Comparison of ENCODE assay signal across 15 cellular contexts in the genomic region with DNA sequence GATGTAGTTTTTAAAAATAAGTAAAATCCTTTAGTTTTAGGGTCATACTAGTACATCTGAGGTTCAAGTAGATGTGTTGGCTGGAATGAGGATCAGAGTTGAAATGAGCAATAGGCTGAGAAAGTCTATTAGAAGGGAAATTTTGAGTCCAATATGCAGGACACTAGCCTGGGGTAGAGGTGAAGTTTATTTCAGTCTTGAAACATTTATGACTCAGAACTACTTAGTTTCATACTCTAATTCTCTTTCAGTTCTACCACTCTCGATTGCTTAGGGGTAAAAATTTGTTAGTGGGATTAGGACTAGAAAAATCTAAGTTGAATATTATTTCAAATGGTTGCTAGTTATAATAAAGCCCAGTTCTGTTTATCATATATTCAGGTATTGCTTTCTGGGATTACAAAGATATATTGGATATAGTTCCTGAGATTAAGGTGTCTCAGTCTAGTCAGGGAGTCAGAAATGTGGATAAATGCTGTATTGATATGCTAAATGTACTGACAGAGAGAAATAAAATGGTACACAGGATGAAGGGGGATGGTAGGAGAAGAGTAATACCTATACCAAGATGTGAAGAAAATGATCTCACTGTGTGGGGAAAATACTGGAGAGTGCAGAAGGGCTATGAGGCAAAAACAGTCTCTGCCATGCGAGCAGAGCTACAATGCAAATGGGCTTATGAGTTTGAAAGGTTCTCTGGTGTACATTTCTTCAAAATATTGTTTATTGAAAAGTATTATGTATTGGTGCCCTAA.
DNase-seq lines count a peak whose midpoint lies in the region; ATAC-seq and TF ChIP-seq lines count a peak whose summit lies in the region.
"Had no signal": no experiment of that assay in that cellular context is flagged by ENCODE, and none has a peak within 500 bp of the region (broad histone marks: within the 10 kb centered on the region; RNA-seq: fewer than 3 reads in every experiment).

No MANE protein-coding gene starts in this region.

- no peak overlapping the region for H3K23ac ChIP-seq in mesenchymal stem cell (ENCODE audit: low read length in 2 of 2)

- H3K36me3 ChIP-seq in mesenchymal stem cell (ENCODE audit: control insufficient read depth in 1 of 2, insufficient read depth in 2 of 2, low read depth in 1 of 2, low read length in 2 of 2): no peaks in the 10 kb centered on the region
- no peaks in the 10 kb centered on the region for H3K36me3 ChIP-seq in naive thymus-derived CD4-positive, alpha-beta T cell (ENCODE audit: control insufficient read depth in 2 of 3, insufficient read depth in 3 of 3, low read length in 3 of 3)

- no peaks in the 10 kb centered on the region for H3K27me3 Mint-ChIP-seq in activated naive CD8-positive, alpha-beta T cell treated with anti-CD3 and anti-CD28 coated beads, Interleukin-2, amount 50 U/mL, for 24 hours
- H3K27me3 Mint-ChIP-seq in naive thymus-derived CD4-positive, alpha-beta T cell: peaks cover 0 to 6% (median 0%) of the 10 kb centered on the region in 5 donors
- no peaks in the 10 kb centered on the region for H3K27me3 Mint-ChIP-seq in HFFc6 (ENCODE audit: insufficient read depth)
- H3K27me3 Mint-ChIP-seq: type B pancreatic cell had no signal

- H2BK15ac ChIP-seq in mesenchymal stem cell (ENCODE audit: low read depth, poor library complexity, severe bottlenecking): no peak overlapping the region

- H3K79me1 ChIP-seq in mesenchymal stem cell (replicated peaks; ENCODE audit: low read length, poor library complexity, severe bottlenecking): no peaks in the 10 kb centered on the region

- H3K18ac ChIP-seq in mesenchymal stem cell (ENCODE audit: low read depth in 1 of 2, low read length in 2 of 2): no peak overlapping the region

- H2AK5ac ChIP-seq in mesenchymal stem cell (ENCODE audit: low read length, severe bottlenecking): no peak overlapping the region

- H4K91ac ChIP-seq in mesenchymal stem cell (ENCODE audit: low read length): no peak overlapping the region

- no peak for TF ChIP-seq CTCF in HFFc6 (IDR thresholded peaks at IDR 0.05)

- no peak overlapping the region for H4K8ac ChIP-seq in mesenchymal stem cell (ENCODE audit: low read length)

- H3K9ac ChIP-seq in mesenchymal stem cell (ENCODE audit: low read length): no peak overlapping the region

- no peaks in the 10 kb centered on the region for H3K36me3 Mint-ChIP-seq in activated naive CD8-positive, alpha-beta T cell treated with anti-CD3 and anti-CD28 coated beads, Interleukin-2, amount 50 U/mL, for 24 hours (ENCODE audit: low read depth)
- peaks cover 0 to 5% (median 3%) of the 10 kb centered on the region in 5 donors for H3K36me3 Mint-ChIP-seq in naive thymus-derived CD4-positive, alpha-beta T cell
- H3K36me3 Mint-ChIP-seq in HFFc6 (ENCODE audit: low read depth): no peaks in the 10 kb centered on the region
- H3K36me3 Mint-ChIP-seq: naive thymus-derived CD8-positive, alpha-beta T cell; type B pancreatic cell had no signal

- H3K4me1 ChIP-seq in mesenchymal stem cell (ENCODE audit: control insufficient read depth, insufficient read depth, low read depth, low read length): no peaks in the 10 kb centered on the region
- H3K4me1 ChIP-seq in naive thymus-derived CD4-positive, alpha-beta T cell (ENCODE audit: control insufficient read depth in 2 of 2, insufficient read depth in 2 of 2, low read length in 2 of 2): no peaks in the 10 kb centered on the region
- H3K4me1 ChIP-seq: Caco-2 had no signal

- ATAC-seq in GM19023 (IDR thresholded peaks at IDR 0.05; ENCODE audit: unreplicated experiment) (peak; percentile 96), GM21576 (IDR thresholded peaks at IDR 0.05; ENCODE audit: unreplicated experiment) (peak; percentile 97), HG03095 (IDR thresholded peaks at IDR 0.05; ENCODE audit: unreplicated experiment) (peak; percentile 98)
- ATAC-seq in activated naive CD8-positive, alpha-beta T cell treated with anti-CD3 and anti-CD28 coated beads, Interleukin-2, amount 50 U/mL, for 24 hours: peak; percentile 57
- ATAC-seq in naive thymus-derived CD4-positive, alpha-beta T cell: no peak
- ATAC-seq: naive thymus-derived CD8-positive, alpha-beta T cell had no signal

- H3K4ac ChIP-seq in mesenchymal stem cell (ENCODE audit: low read depth in 1 of 2, low read length in 2 of 2): no peak overlapping the region

- H3K4me3 Mint-ChIP-seq in activated naive CD8-positive, alpha-beta T cell treated with anti-CD3 and anti-CD28 coated beads, Interleukin-2, amount 50 U/mL, for 24 hours: no peak overlapping the region
- H3K4me3 Mint-ChIP-seq in naive thymus-derived CD4-positive, alpha-beta T cell: no peak overlapping the region
- H3K4me3 Mint-ChIP-seq in HFFc6: no peak overlapping the region
- H3K4me3 Mint-ChIP-seq: activated naive CD4-positive, alpha-beta T cell treated with anti-CD3 and anti-CD28 coated beads for 36 hours; naive thymus-derived CD8-positive, alpha-beta T cell; type B pancreatic cell had no signal

- WGBS in mesenchymal stem cell: 83% methylated on average over 1 of the region's 2 CpGs

- no peaks in the 10 kb centered on the region for H3K9me3 ChIP-seq in mesenchymal stem cell (ENCODE audit: control insufficient read depth, low read length)
- H3K9me3 ChIP-seq in naive thymus-derived CD4-positive, alpha-beta T cell (ENCODE audit: control insufficient read depth in 2 of 3, low read length in 3 of 3): no peaks in the 10 kb centered on the region
- H3K9me3 ChIP-seq: Caco-2 had no signal

- no peak overlapping the region for H2AFZ ChIP-seq in mesenchymal stem cell (ENCODE audit: low read depth, low read length)

- no peak overlapping the region for H2BK120ac ChIP-seq in mesenchymal stem cell (ENCODE audit: low read depth, low read length)

- H3K14ac ChIP-seq in mesenchymal stem cell (ENCODE audit: low read length in 2 of 2): no peak overlapping the region

- peaks cover 4% of the 10 kb centered on the region for H3K9me3 Mint-ChIP-seq in activated naive CD8-positive, alpha-beta T cell treated with anti-CD3 and anti-CD28 coated beads, Interleukin-2, amount 50 U/mL, for 24 hours
- peaks cover 0 to 16% (median 6%) of the 10 kb centered on the region in 11 donors for H3K9me3 Mint-ChIP-seq in naive thymus-derived CD4-positive, alpha-beta T cell
- H3K9me3 Mint-ChIP-seq in HFFc6: peaks cover 26% of the 10 kb centered on the region
- H3K9me3 Mint-ChIP-seq: type B pancreatic cell had no signal

- intact Hi-C loops in naive thymus-derived CD4-positive, alpha-beta T cell (cut with micrococcal nuclease): no loop called here

- H2BK5ac ChIP-seq in mesenchymal stem cell (ENCODE audit: low read depth, low read length, poor library complexity, severe bottlenecking): no peak overlapping the region

- CTCF ChIA-PET in naive thymus-derived CD4-positive, alpha-beta T cell (lab: Charles Lee): no interaction called here

- POLR2A ChIA-PET in naive thymus-derived CD4-positive, alpha-beta T cell (lab: Charles Lee): no interaction called here

- peaks cover 7% of the 10 kb centered on the region for H3K4me1 Mint-ChIP-seq in activated naive CD8-positive, alpha-beta T cell treated with anti-CD3 and anti-CD28 coated beads, Interleukin-2, amount 50 U/mL, for 24 hours
- no peaks in the 10 kb centered on the region for H3K4me1 Mint-ChIP-seq in naive thymus-derived CD4-positive, alpha-beta T cell
- no peaks in the 10 kb centered on the region for H3K4me1 Mint-ChIP-seq in HFFc6 (ENCODE audit: low read depth)
- H3K4me1 Mint-ChIP-seq: naive thymus-derived CD8-positive, alpha-beta T cell had no signal

- no peak overlapping the region for H2BK12ac ChIP-seq in mesenchymal stem cell (ENCODE audit: low read length in 2 of 2)

- H3K27ac ChIP-seq in mesenchymal stem cell (ENCODE audit: low read length, poor library complexity, severe bottlenecking): no peak overlapping the region
- H3K27ac ChIP-seq in naive thymus-derived CD4-positive, alpha-beta T cell (ENCODE audit: low read depth, low read length): no peak overlapping the region
- H3K27ac ChIP-seq: SK-N-MC had no signal

- no peak for DNase-seq in activated naive CD8-positive, alpha-beta T cell treated with anti-CD3 and anti-CD28 coated beads, Interleukin-2, amount 50 U/mL, for 24 hours
- DNase-seq in mesenchymal stem cell: no peak
- DNase-seq in DMS79 (lab: John Stamatoyannopoulos, UW): no peak
- DNase-seq in naive thymus-derived CD4-positive, alpha-beta T cell: no peak
- DNase-seq in HFFc6: no peak
- DNase-seq: activated naive CD4-positive, alpha-beta T cell treated with anti-CD3 and anti-CD28 coated beads for 36 hours; Caco-2; KBM-7; naive thymus-derived CD8-positive, alpha-beta T cell; NCI-H524 had no signal

- no peak overlapping the region for H3K4me2 ChIP-seq in mesenchymal stem cell (ENCODE audit: low read length, poor library complexity, severe bottlenecking)

- no peak overlapping the region for H3K27ac Mint-ChIP-seq in activated naive CD8-positive, alpha-beta T cell treated with anti-CD3 and anti-CD28 coated beads, Interleukin-2, amount 50 U/mL, for 24 hours
- no peak overlapping the region for H3K27ac Mint-ChIP-seq in naive thymus-derived CD4-positive, alpha-beta T cell
- no peak overlapping the region for H3K27ac Mint-ChIP-seq in HFFc6
- H3K27ac Mint-ChIP-seq: activated naive CD4-positive, alpha-beta T cell treated with anti-CD3 and anti-CD28 coated beads for 36 hours; naive thymus-derived CD8-positive, alpha-beta T cell; type B pancreatic cell had no signal

- H3K27me3 ChIP-seq in mesenchymal stem cell (ENCODE audit: control insufficient read depth in 1 of 2, insufficient read depth in 1 of 2, low read length in 2 of 2): no peaks in the 10 kb centered on the region
- no peaks in the 10 kb centered on the region for H3K27me3 ChIP-seq in naive thymus-derived CD4-positive, alpha-beta T cell (ENCODE audit: control insufficient read depth in 2 of 2, insufficient read depth in 2 of 2, low read length in 2 of 2)

- H3K4me3 ChIP-seq in mesenchymal stem cell (ENCODE audit: insufficient read depth in 1 of 2, low read depth in 1 of 2, low read length in 2 of 2): no peak overlapping the region
- H3K4me3 ChIP-seq in naive thymus-derived CD4-positive, alpha-beta T cell (ENCODE audit: low read length): no peak overlapping the region
- H3K4me3 ChIP-seq: SK-N-MC had no signal
